In genomic region chr7:138514044-138514443, GRCh38 we compare ENCODE assay signal across 1 cellular context.
TF ChIP-seq lines count a peak whose summit lies in the region.

No MANE protein-coding gene starts in this region.

TF ChIP-seq in GM23338, 12 proteins besides CTCF, POLR2A, EP300 and RAD21:
- TF ChIP-seq EZH2 (IDR thresholded peaks at IDR 0.05; ENCODE audit: low read depth, unreplicated experiment) (no peak), ZNF331 (CRISPR knock-in tag; IDR thresholded peaks at IDR 0.05; ENCODE audit: low read depth) (no peak), POLR2AphosphoS5 (IDR thresholded peaks at IDR 0.05; ENCODE audit: low read depth) (no peak), CREB1 (CRISPR knock-in tag; IDR thresholded peaks at IDR 0.05; ENCODE audit: low read depth) (no peak), ZNF462 (CRISPR knock-in tag; IDR thresholded peaks at IDR 0.05) (no peak), JUNB (IDR thresholded peaks at IDR 0.05; ENCODE audit: unreplicated experiment) (no peak), STAT1 (IDR thresholded peaks at IDR 0.05; ENCODE audit: unreplicated experiment) (no peak), EZH2phosphoT487 (IDR thresholded peaks at IDR 0.05; ENCODE audit: unreplicated experiment) (no peak), REST (IDR thresholded peaks at IDR 0.05; ENCODE audit: unreplicated experiment) (no peak), NANOG (IDR thresholded peaks at IDR 0.05; ENCODE audit: borderline replicate concordance) (no peak), ZNF114 (CRISPR knock-in tag; IDR thresholded peaks at IDR 0.05) (no peak)
- TF ChIP-seq, protein P1, sequence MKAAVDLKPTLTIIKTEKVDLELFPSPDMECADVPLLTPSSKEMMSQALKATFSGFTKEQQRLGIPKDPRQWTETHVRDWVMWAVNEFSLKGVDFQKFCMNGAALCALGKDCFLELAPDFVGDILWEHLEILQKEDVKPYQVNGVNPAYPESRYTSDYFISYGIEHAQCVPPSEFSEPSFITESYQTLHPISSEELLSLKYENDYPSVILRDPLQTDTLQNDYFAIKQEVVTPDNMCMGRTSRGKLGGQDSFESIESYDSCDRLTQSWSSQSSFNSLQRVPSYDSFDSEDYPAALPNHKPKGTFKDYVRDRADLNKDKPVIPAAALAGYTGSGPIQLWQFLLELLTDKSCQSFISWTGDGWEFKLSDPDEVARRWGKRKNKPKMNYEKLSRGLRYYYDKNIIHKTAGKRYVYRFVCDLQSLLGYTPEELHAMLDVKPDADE (IDR thresholded peaks at IDR 0.05), result no peak
